In genomic region chr18:12564378-12564777, GRCh38 we compare ENCODE assay signal across 26 cellular contexts.
"Had no signal": no experiment of that assay in that cellular context is flagged by ENCODE, and none has a peak within 500 bp of the region (broad histone marks: within the 10 kb centered on the region; RNA-seq: fewer than 3 reads in every experiment).

No MANE protein-coding gene starts in this region.

- H3K4me1 ChIP-seq: Peyer's patch, SJCRH30 had no signal

- H3K27ac ChIP-seq: KMS-11, Peyer's patch, RWPE1, SJCRH30 had no signal

- H3K27me3 Mint-ChIP-seq: brain had no signal

- H3K9me3 Mint-ChIP-seq: activated naive CD4-positive, alpha-beta T cell treated with anti-CD3 and anti-CD28 coated beads, Interleukin-2, amount 50 U/mL, for 72 hours; activated T-cell treated with anti-CD3 and anti-CD28 coated beads, Interleukin-2, amount 50 U/mL, for 24 hours; central memory CD8-positive, alpha-beta T cell; T-helper 1 cell treated with Interleukin-12 subunit alpha and Interleukin-12 subunit beta and Interleukin-4 antibody, amounts not matched to agents 30 μg/mL and 1 μg/mL, for 36 hours had no signal

- DNase-seq: activated CD4-positive, alpha-beta T cell treated with anti-CD3 and anti-CD28 coated beads for 48 hours; activated CD4-positive, alpha-beta T cell treated with anti-CD3 and anti-CD28 coated beads, Interleukin-2, amount 50 U/mL, for 4 hours; activated CD4-positive, CD25-positive, alpha-beta regulatory T cell treated with anti-CD3 and anti-CD28 coated beads, Interleukin-2, amount 50 U/mL, for 72 hours; activated CD8-positive, alpha-beta memory T cell treated with anti-CD3 and anti-CD28 coated beads, Interleukin-2, amount 50 U/mL, for 48 hours; activated CD8-positive, alpha-beta T cell treated with anti-CD3 and anti-CD28 coated beads, Interleukin-2, amount 10 ng/mL, durations not matched to agents 7 days and 5 days; activated effector memory CD4-positive, alpha-beta T cell treated with anti-CD3 and anti-CD28 coated beads, Interleukin-2, amount 50 U/mL, for 16 hours; activated naive CD4-positive, alpha-beta T cell treated with Interleukin-2 at 50 U/mL for 16 hours; activated T-cell treated with anti-CD3 and anti-CD28 coated beads, Interleukin-2, amount 50 U/mL, for 24 hours; amygdala; NCI-H1092; NCI-H1417; NCI-H1930; NCI-H345; NCI-H510A treated with DMSO at 0.1 percent for 48 hours; NCI-H69; Peyer's patch; Right ventricle myocardium superior; SJCRH30; SW 1271 had no signal

- H3K36me3 Mint-ChIP-seq: activated naive CD4-positive, alpha-beta T cell treated with anti-CD3 and anti-CD28 coated beads, Interleukin-2, amount 50 U/mL, for 72 hours had no signal

- H3K9me3 ChIP-seq: Peyer's patch, SJCRH30 had no signal

- H3K4me2 ChIP-seq: KMS-11 had no signal

- H3K36me3 ChIP-seq: Peyer's patch, SJCRH30 had no signal

- ATAC-seq: activated CD8-positive, alpha-beta T cell treated with anti-CD3 and anti-CD28 coated beads, Interleukin-2, amount 10 ng/mL, durations not matched to agents 7 days and 5 days; activated naive CD4-positive, alpha-beta T cell treated with anti-CD3 and anti-CD28 coated beads, Interleukin-2, amount 50 U/mL, for 72 hours; SK-N-SH treated with all-trans-retinoic acid at 6 μM for 48 hours had no signal

- H3K9ac ChIP-seq: KMS-11 had no signal

- H3K27me3 ChIP-seq: Peyer's patch, SJCRH30 had no signal

- H3K4me1 Mint-ChIP-seq: brain; central memory CD8-positive, alpha-beta T cell had no signal

- H3K27ac Mint-ChIP-seq: activated CD8-positive, alpha-beta T cell treated with anti-CD3 and anti-CD28 coated beads, Interleukin-2, amount 10 ng/mL, durations not matched to agents 7 days and 5 days; activated naive CD4-positive, alpha-beta T cell treated with anti-CD3 and anti-CD28 coated beads, Interleukin-2, amount 50 U/mL, for 72 hours; activated T-cell treated with anti-CD3 and anti-CD28 coated beads, Interleukin-2, amount 50 U/mL, for 24 hours; T-helper 1 cell treated with Interleukin-12 subunit alpha and Interleukin-12 subunit beta and Interleukin-4 antibody, amounts not matched to agents 30 μg/mL and 1 μg/mL, for 36 hours had no signal

- H3K4me3 ChIP-seq: Peyer's patch, SJCRH30 had no signal

- H3K4me3 Mint-ChIP-seq: activated CD8-positive, alpha-beta T cell treated with anti-CD3 and anti-CD28 coated beads, Interleukin-2, amount 10 ng/mL, durations not matched to agents 7 days and 5 days; activated T-cell treated with anti-CD3 and anti-CD28 coated beads, Interleukin-2, amount 50 U/mL, for 24 hours; central memory CD8-positive, alpha-beta T cell; T-helper 1 cell treated with Interleukin-12 subunit alpha and Interleukin-12 subunit beta and Interleukin-4 antibody, amounts not matched to agents 30 μg/mL and 1 μg/mL, for 36 hours had no signal
